In genomic region chr1:218171302-218171893, GRCh38 we compare ENCODE assay signal across 8 cellular contexts.
DNase-seq lines count a peak whose midpoint lies in the region; ATAC-seq, FAIRE-seq and TF ChIP-seq lines count a peak whose summit lies in the region.

No MANE protein-coding gene starts in this region.

- TF ChIP-seq EP300 in HepG2 (IDR thresholded peaks at IDR 0.05; ENCODE audit: low read depth in 2 of 2, low read length in 2 of 2) (no peak), HepG2 (CRISPR knock-in tag; IDR thresholded peaks at IDR 0.05; ENCODE audit: borderline replicate concordance) (no peak)

- no peaks in the 10 kb centered on the region for H3K9me3 ChIP-seq in HepG2 (ENCODE audit: low read length)

- H2AFZ ChIP-seq in HepG2 (ENCODE audit: low read length), result no peak overlapping the region

- ATAC-seq in GM19395 (IDR thresholded peaks at IDR 0.05; ENCODE audit: unreplicated experiment) (peak; percentile 70), HepG2 (no peak)

- H3K79me2 ChIP-seq in HepG2 (ENCODE audit: insufficient read depth, low read length), result no peaks in the 10 kb centered on the region

- FAIRE-seq in HepG2 (lab: Jason Lieb, UNC), result no peak

- H3K9ac ChIP-seq in HepG2 (ENCODE audit: insufficient read depth, low read depth, low read length), result no peak overlapping the region

- H3K4me2 ChIP-seq in HepG2 (ENCODE audit: low read depth, low read length), result no peak overlapping the region

- intact Hi-C loops in HepG2 (cut with micrococcal nuclease; ENCODE audit: unreplicated experiment), result no loop called here

- no TSS peak for BruUV-seq in HepG2 (replicated peaks; lab: Mats Ljungman, UMichigan)

- 1% methylated on average over 4 of the region's 4 CpGs for WGBS in HepG2 (ENCODE audit: low lambda C conversion rate)

- TF ChIP-seq CTCF in C4-2B (conservative IDR thresholded peaks at IDR 0.05) (peak; percentile 85), astrocyte of the cerebellum (IDR thresholded peaks at IDR 0.05; ENCODE audit: low read depth, low read length, missing control alignments) (peak; percentile 71), HepG2 (CRISPR knock-in tag; IDR thresholded peaks at IDR 0.05) (peak; percentile 58)

- no peak overlapping the region for H3K27ac ChIP-seq in C4-2B
- no peak overlapping the region for H3K27ac ChIP-seq in HepG2 (ENCODE audit: extremely low read length, insufficient read depth, low read length)

- H3K4me3 ChIP-seq in astrocyte of the cerebellum (ENCODE audit: low read depth, low read length), result no peak overlapping the region
- no peak overlapping the region for H3K4me3 ChIP-seq in HepG2 (replicated peaks in 1 of 3; ENCODE audit: insufficient read depth in 1 of 3, low read depth in 2 of 3, low read length in 3 of 3)

- in situ Hi-C loops in astrocyte of the cerebellum (cut with HindIII; ENCODE audit: low sequenced_read_pairs), result no loop called here
- in situ Hi-C loops in HepG2 (cut with HindIII; ENCODE audit: extremely low pct_ligation_motif_present, low pct_unique_long_range_greater_than_20kb), result no loop called here

- TF ChIP-seq POLR2A in HepG2 (IDR thresholded peaks at IDR 0.05; ENCODE audit: insufficient read depth in 1 of 2, low read depth in 2 of 2, low read length in 2 of 2), result no peak

- CTCF ChIA-PET in HepG2 (lab: Yijun Ruan, JAX; ENCODE audit: low intra/inter-chr PET ratio, low total read pairs), result no interaction called here

- no peaks in the 10 kb centered on the region for H4K20me1 ChIP-seq in HepG2 (ENCODE audit: insufficient read depth, low read length)

- peak; percentile 39; the same call in 1 of the 2 replicates for TF ChIP-seq RAD21 in HepG2 (CRISPR knock-in tag; IDR thresholded peaks at IDR 0.05)

- no peaks in the 10 kb centered on the region for H3K36me3 ChIP-seq in HepG2 (replicated peaks in 1 of 2; ENCODE audit: control insufficient read depth in 1 of 2, insufficient read depth in 2 of 2, low read length in 2 of 2)

- no peaks in the 10 kb centered on the region for H3K4me1 ChIP-seq in HepG2 (ENCODE audit: insufficient read depth, low read length)

- DNase-seq in NCI-H1930 (lab: John Stamatoyannopoulos, UW) (peak; percentile 8 to 52), astrocyte of the cerebellum (ENCODE audit: low read depth) (peak; percentile 31), HepG2 (ENCODE audit: low spot score) (peak; percentile 12), cerebellar nuclear complex (lab: John Stamatoyannopoulos, UW) (no peak), NOMO-1 treated with dmso at 0.1 percent for 144 hours (lab: John Stamatoyannopoulos, UW; ENCODE audit: unreplicated experiment) (no peak)
- no peak for DNase-seq in activated CD4-positive, alpha-beta T cell treated with anti-CD3 and anti-CD28 coated beads, Interleukin-2, amount 50 U/mL, for 1 hour

- POLR2A ChIA-PET in HepG2 (lab: Yijun Ruan, JAX), result no interaction called here

- peaks cover 0 to 3% of the 10 kb centered on the region in 2 experiments; a peak in 2 of 5 replicates for H3K27me3 ChIP-seq in HepG2 (ENCODE audit: control insufficient read depth in 1 of 2, insufficient read depth in 2 of 2, low read length in 2 of 2)

TF ChIP-seq in HepG2, 621 proteins besides CTCF, POLR2A, EP300 and RAD21:
- TF ChIP-seq BORCS8-MEF2B (CRISPR knock-in tag; IDR thresholded peaks at IDR 0.05) (no peak), ATAD3A (CRISPR knock-in tag; IDR thresholded peaks at IDR 0.05) (no peak), STAG1 (CRISPR knock-in tag; IDR thresholded peaks at IDR 0.05) (peak; percentile 74), SMC3 (IDR thresholded peaks at IDR 0.05; ENCODE audit: low read length) (peak; percentile 58; the same call in 1 of the 2 replicates), ZNF234 (CRISPR knock-in tag; conservative IDR thresholded peaks at IDR 0.05) (no peak)

Comparison
In these comparisons a context has a peak if more than half of its experiments do, and no peak if none do; other contexts are left out.
1. DNase-seq: peak in NCI-H1930 (2 of 2), astrocyte of the cerebellum (single experiment) and HepG2 (single experiment); none in activated CD4-positive, alpha-beta T cell treated with anti-CD3 and anti-CD28 coated beads, Interleukin-2, amount 50 U/mL, for 1 hour (single experiment), cerebellar nuclear complex (0 of 2) and NOMO-1 treated with dmso at 0.1 percent for 144 hours (single experiment).
2. Peak in every context shown above with its lines, with median percentiles within 50 percentile points of each other: CTCF ChIP-seq.